12 cellular contexts compared by ENCODE assay signal in the genomic region with DNA sequence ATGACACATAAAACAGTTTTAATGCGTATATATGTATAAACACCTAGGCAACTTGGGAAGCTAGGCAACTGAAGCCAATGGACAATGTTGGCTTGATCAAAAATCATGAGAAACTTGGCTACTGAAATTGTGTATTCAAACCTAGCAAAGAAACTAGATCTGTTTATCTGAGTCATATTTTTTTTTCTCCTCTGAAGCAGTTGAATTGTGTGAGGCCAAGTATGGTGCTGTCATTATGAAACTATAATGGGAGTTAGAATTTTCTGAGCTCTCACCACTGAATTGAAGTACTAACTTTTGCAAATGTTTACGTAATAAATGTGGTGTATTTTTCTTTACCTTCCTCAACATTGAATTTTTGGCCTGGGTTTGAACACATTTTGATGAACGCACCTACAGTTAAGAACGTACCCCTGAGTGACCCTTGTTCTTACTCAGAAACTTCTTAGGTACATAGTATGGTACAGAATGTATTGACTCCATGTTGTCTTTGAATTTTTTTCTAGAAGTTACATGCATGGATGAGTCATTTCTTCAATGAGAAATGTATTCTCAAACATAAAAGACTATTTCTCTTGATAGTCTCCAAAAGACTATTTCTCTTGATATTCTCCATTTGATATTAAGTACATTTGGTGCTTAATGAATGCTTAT. TPM values are rescaled to one million over a fixed set of nuclear protein-coding genes. Genes with fewer than 3 reads are reported as not detected.
DNase-seq lines count a peak whose midpoint lies in the region; ATAC-seq lines count a peak whose summit lies in the region.
"Had no signal": no experiment of that assay in that cellular context is flagged by ENCODE, and none has a peak within 500 bp of the region (broad histone marks: within the 10 kb centered on the region; RNA-seq: fewer than 3 reads in every experiment).

No MANE protein-coding gene starts in this region.

- CTCF ChIA-PET in activated CD8-positive, alpha-beta T cell treated with anti-CD3 and anti-CD28 coated beads, Interleukin-2, amount 10 ng/mL, durations not matched to agents 7 days and 5 days (lab: Charles Lee), result interaction anchor here (1.2 to 7.3 kb wide), 4 partner anchors 9 to 18 kb away, joined by 3 to 55 read pairs (median 8); no protein-coding TSS in a partner anchor
- CTCF ChIA-PET in naive thymus-derived CD4-positive, alpha-beta T cell (lab: Charles Lee), result interaction anchor here (0.9 to 1.4 kb wide), 3 partner anchors 9 to 10 kb away, joined by 3 to 6 read pairs (median 3); no protein-coding TSS in a partner anchor

- peaks cover 64 to 82% of the 10 kb centered on the region in 2 donors for H3K4me1 ChIP-seq in naive thymus-derived CD4-positive, alpha-beta T cell (ENCODE audit: control insufficient read depth in 2 of 2, insufficient read depth in 2 of 2, low read length in 2 of 2)
- H3K4me1 ChIP-seq: thyroid gland had no signal

- no peak for DNase-seq in activated CD4-positive, CD25-positive, alpha-beta regulatory T cell (lab: John Stamatoyannopoulos, UW)
- DNase-seq in HCEC 1CT (peak; percentile 30), SKM-1 (lab: John Stamatoyannopoulos, UW; ENCODE audit: unreplicated experiment) (no peak), kidney glomerular epithelial cell (lab: John Stamatoyannopoulos, UW) (no peak), NCI-H2029 (lab: John Stamatoyannopoulos, UW) (no peak)
- no peak for DNase-seq in activated CD8-positive, alpha-beta T cell treated with anti-CD3 and anti-CD28 coated beads, Interleukin-2, amount 10 ng/mL, durations not matched to agents 7 days and 5 days
- no peak for DNase-seq in naive thymus-derived CD4-positive, alpha-beta T cell
- DNase-seq: NCI-H1048, thyroid gland had no signal

- H3K27ac Mint-ChIP-seq in activated CD8-positive, alpha-beta T cell treated with anti-CD3 and anti-CD28 coated beads, Interleukin-2, amount 10 ng/mL, durations not matched to agents 7 days and 5 days, result peak overlapping the region; percentile 72
- peak overlapping the region; percentile 86 to 95 (median 90) for H3K27ac Mint-ChIP-seq in naive thymus-derived CD4-positive, alpha-beta T cell

- POLR2A ChIA-PET in activated CD8-positive, alpha-beta T cell treated with anti-CD3 and anti-CD28 coated beads, Interleukin-2, amount 10 ng/mL, durations not matched to agents 7 days and 5 days (lab: Charles Lee), result interaction anchor here (1.2 to 6.4 kb wide), 5 partner anchors 10 to 85 kb away, joined by 3 to 64 read pairs (median 34); a partner anchor contains a TSS
- POLR2A ChIA-PET in naive thymus-derived CD4-positive, alpha-beta T cell (lab: Charles Lee), result interaction anchor here (0.7 to 6.7 kb wide), 8 partner anchors 10 to 137 kb away, joined by 3 to 108 read pairs (median 6); a partner anchor contains a TSS

- H3K36me3 ChIP-seq in naive thymus-derived CD4-positive, alpha-beta T cell (ENCODE audit: control insufficient read depth in 2 of 3, insufficient read depth in 3 of 3, low read length in 3 of 3), result peaks cover 17 to 43% (median 33%) of the 10 kb centered on the region in 3 experiments
- H3K36me3 ChIP-seq: neutrophil, thyroid gland had no signal

- no peak overlapping the region for H3K4me3 Mint-ChIP-seq in activated CD8-positive, alpha-beta T cell treated with anti-CD3 and anti-CD28 coated beads, Interleukin-2, amount 10 ng/mL, durations not matched to agents 7 days and 5 days
- H3K4me3 Mint-ChIP-seq in naive thymus-derived CD4-positive, alpha-beta T cell, result peak overlapping the region in 9 of 10 donors; percentile 23 to 81 (median 67)

- no peaks in the 10 kb centered on the region for H3K9me3 Mint-ChIP-seq in activated CD8-positive, alpha-beta T cell treated with anti-CD3 and anti-CD28 coated beads, Interleukin-2, amount 10 ng/mL, durations not matched to agents 7 days and 5 days (ENCODE audit: insufficient read depth)
- H3K9me3 Mint-ChIP-seq in naive thymus-derived CD4-positive, alpha-beta T cell, result peaks cover 0 to 2% (median 0%) of the 10 kb centered on the region in 11 donors

- peaks cover 81% of the 10 kb centered on the region for H3K4me1 Mint-ChIP-seq in activated CD8-positive, alpha-beta T cell treated with anti-CD3 and anti-CD28 coated beads, Interleukin-2, amount 10 ng/mL, durations not matched to agents 7 days and 5 days (ENCODE audit: low read depth)
- H3K4me1 Mint-ChIP-seq in naive thymus-derived CD4-positive, alpha-beta T cell, result peaks cover 45 to 96% (median 91%) of the 10 kb centered on the region in 7 donors

- no peaks in the 10 kb centered on the region for H3K27me3 ChIP-seq in naive thymus-derived CD4-positive, alpha-beta T cell (ENCODE audit: control insufficient read depth in 2 of 2, insufficient read depth in 2 of 2, low read length in 2 of 2)
- H3K27me3 ChIP-seq: neutrophil, thyroid gland had no signal

- no peaks in the 10 kb centered on the region for H3K9me3 ChIP-seq in naive thymus-derived CD4-positive, alpha-beta T cell (ENCODE audit: control insufficient read depth in 2 of 3, low read length in 3 of 3)
- H3K9me3 ChIP-seq: neutrophil, thyroid gland had no signal

- peaks cover 75% of the 10 kb centered on the region for H3K36me3 Mint-ChIP-seq in activated CD8-positive, alpha-beta T cell treated with anti-CD3 and anti-CD28 coated beads, Interleukin-2, amount 10 ng/mL, durations not matched to agents 7 days and 5 days (ENCODE audit: low read depth)
- peaks cover 36 to 86% (median 82%) of the 10 kb centered on the region in 5 donors for H3K36me3 Mint-ChIP-seq in naive thymus-derived CD4-positive, alpha-beta T cell

- H3K27ac ChIP-seq in naive thymus-derived CD4-positive, alpha-beta T cell (ENCODE audit: low read depth, low read length), result peak overlapping the region; percentile 43
- H3K27ac ChIP-seq: neutrophil, thyroid gland had no signal

- H3K4me3 ChIP-seq in naive thymus-derived CD4-positive, alpha-beta T cell (ENCODE audit: low read length), result no peak overlapping the region
- H3K4me3 ChIP-seq: thyroid gland had no signal

- intact Hi-C loops in naive thymus-derived CD4-positive, alpha-beta T cell (cut with micrococcal nuclease), result loop anchor here in 1 of 2 donors (1.0 to 2.0 kb wide), 4 partner anchors 10 to 53 kb away; no protein-coding TSS in a partner anchor

- ATAC-seq in activated CD4-positive, CD25-positive, alpha-beta regulatory T cell treated with anti-CD3 and anti-CD28 coated beads, Interleukin-2, amount 50 U/mL, for 24 hours, result peak; percentile 59 to 60
- ATAC-seq in activated CD8-positive, alpha-beta T cell treated with anti-CD3 and anti-CD28 coated beads, Interleukin-2, amount 10 ng/mL, durations not matched to agents 7 days and 5 days, result peak; percentile 55
- ATAC-seq in naive thymus-derived CD4-positive, alpha-beta T cell, result peak; percentile 39

- no peaks in the 10 kb centered on the region for H3K27me3 Mint-ChIP-seq in activated CD8-positive, alpha-beta T cell treated with anti-CD3 and anti-CD28 coated beads, Interleukin-2, amount 10 ng/mL, durations not matched to agents 7 days and 5 days (ENCODE audit: low read depth)
- no peaks in the 10 kb centered on the region for H3K27me3 Mint-ChIP-seq in naive thymus-derived CD4-positive, alpha-beta T cell

RNA-seq across cellular contexts. Expression of a gene that starts 23.8 kb away (rescaled TPM):
- total RNA-seq in activated CD8-positive, alpha-beta T cell treated with anti-CD3 and anti-CD28 coated beads, Interleukin-2, amount 10 ng/mL, durations not matched to agents 7 days and 5 days, result 10 to 100 TPM; 25.6 to 27.2 TPM
- total RNA-seq in naive thymus-derived CD4-positive, alpha-beta T cell, result 100 to 1,000 TPM in 4 of 5 experiments, 10 to 100 TPM in 1; 66.7 to 224 (median 121) TPM
- 10 to 100 TPM; 52.2 to 67.5 TPM for polyA plus RNA-seq in naive thymus-derived CD4-positive, alpha-beta T cell
- total RNA-seq: G401 had no signal
